ENCODE assay signal across 18 cellular contexts in the genomic region with DNA sequence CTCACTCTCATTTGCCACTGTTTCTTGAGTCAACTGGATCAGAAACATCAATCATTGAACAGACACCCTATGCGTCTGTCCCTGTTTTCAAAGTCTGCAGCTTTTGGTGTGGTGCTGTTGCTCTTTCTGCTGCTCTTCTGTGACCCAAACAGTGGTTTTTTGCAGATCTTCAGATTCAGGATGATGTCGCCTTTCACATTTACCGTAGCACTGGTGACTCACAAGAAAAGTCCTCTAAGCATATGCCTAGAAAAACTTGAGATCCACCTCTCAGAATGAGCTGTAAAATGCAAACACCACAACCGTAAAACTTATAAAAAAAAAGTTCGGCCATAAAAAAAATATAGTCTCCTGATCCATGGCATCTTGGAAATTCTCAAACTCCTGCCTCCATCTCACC.
A peak's percentile ranks its signal among the peaks of the same experiment; 100 is the strongest.
DNase-seq lines count a peak whose midpoint lies in the region; ATAC-seq and TF ChIP-seq lines count a peak whose summit lies in the region.
"Had no signal": no experiment of that assay in that cellular context is flagged by ENCODE, and none has a peak within 500 bp of the region (broad histone marks: within the 10 kb centered on the region; RNA-seq: fewer than 3 reads in every experiment).

No MANE protein-coding gene starts in this region.

- H3K4me1 Mint-ChIP-seq in activated T-helper 1 cell treated with anti-CD3 and anti-CD28 coated beads, Interleukin-12 subunit alpha, Interleukin-12 subunit beta, Interleukin-2, Interleukin-4 antibody, amounts not matched to agents 30 ng/mL and 10 ng/mL and 1 ng/mL, durations not matched to agents 14 hours and 24 hours and 36 hours (ENCODE audit: low read depth) = no peaks in the 10 kb centered on the region

- POLR2A ChIA-PET in SK-N-SH (lab: Yijun Ruan, JAX) = no interaction called here

- H2AFZ ChIP-seq in SK-N-SH (ENCODE audit: low read depth) (peak overlapping the region; percentile 43; the same call in 1 of the 2 replicates), smooth muscle cell (ENCODE audit: low read depth) (peak overlapping the region; percentile 12)

- H3K36me3 ChIP-seq in SK-N-SH (replicated peaks in 1 of 2; ENCODE audit: control insufficient read depth in 1 of 2, insufficient read depth in 2 of 2, low read length in 1 of 2) (no peaks in the 10 kb centered on the region), smooth muscle cell (ENCODE audit: low read depth) (no peaks in the 10 kb centered on the region)

- 55% methylated on average over 5 of the region's 5 CpGs for WGBS in SK-N-SH (ENCODE audit: low lambda C conversion rate)
- 30% methylated on average over 5 of the region's 5 CpGs for WGBS in smooth muscle cell (ENCODE audit: low lambda C conversion rate)

- H3F3A ChIP-seq in SK-N-SH (replicated peaks; ENCODE audit: insufficient read depth) (peaks cover 5% of the 10 kb centered on the region), smooth muscle cell (ENCODE audit: low read depth) (no peaks in the 10 kb centered on the region)

- DNase-seq in SK-N-SH (no peak), astrocyte of the spinal cord (ENCODE audit: low read depth, low spot score) (peak; percentile 48), foreskin fibroblast (peak; percentile 76 to 84), smooth muscle cell (lab: John Stamatoyannopoulos, UW; ENCODE audit: unreplicated experiment) (no peak), HT-29 (ENCODE audit: low spot score) (no peak)
- DNase-seq in activated T-helper 1 cell treated with anti-CD3 and anti-CD28 coated beads, Interleukin-12 subunit alpha, Interleukin-12 subunit beta, Interleukin-2, Interleukin-4 antibody, amounts not matched to agents 30 ng/mL and 10 ng/mL and 1 ng/mL, durations not matched to agents 14 hours and 24 hours and 36 hours (ENCODE audit: low spot score) = no peak
- DNase-seq: 8988T, KG1, NCI-H1092 treated with DMSO at 0.1 percent for 48 hours, NCI-H1694, NCI-H2107, NCI-H226, NCI-H526 treated with DMSO at 0.1 percent for 48 hours had no signal

- CTCF ChIA-PET in SK-N-SH (lab: Yijun Ruan, JAX) = interaction anchor here (0.9 to 4.1 kb wide), 4 partner anchors 22 to 140 kb away, joined by 3 to 20 read pairs (median 4); no protein-coding TSS in a partner anchor

- no peak overlapping the region for H3K4me2 ChIP-seq in SK-N-SH
- H3K4me2 ChIP-seq in smooth muscle cell = peak overlapping the region; percentile 31

- in situ Hi-C loops in astrocyte of the spinal cord (cut with HindIII; ENCODE audit: low sequenced_read_pairs) = no loop called here

- H4K20me1 ChIP-seq in SK-N-SH (ENCODE audit: insufficient read depth) (no peaks in the 10 kb centered on the region), smooth muscle cell (ENCODE audit: low read depth) (no peaks in the 10 kb centered on the region)

- no peaks in the 10 kb centered on the region; the same call in 1 of the 2 replicates for H3K79me2 ChIP-seq in SK-N-SH (ENCODE audit: insufficient read depth)
- H3K79me2 ChIP-seq in smooth muscle cell (ENCODE audit: low read depth) = no peaks in the 10 kb centered on the region

- no peaks in the 10 kb centered on the region for H3K9me2 ChIP-seq in SK-N-SH

- no peaks in the 10 kb centered on the region for H3K9me3 Mint-ChIP-seq in activated T-helper 1 cell treated with anti-CD3 and anti-CD28 coated beads, Interleukin-12 subunit alpha, Interleukin-12 subunit beta, Interleukin-2, Interleukin-4 antibody, amounts not matched to agents 30 ng/mL and 10 ng/mL and 1 ng/mL, durations not matched to agents 14 hours and 24 hours and 36 hours

- no peak overlapping the region for H3K4me3 Mint-ChIP-seq in activated T-helper 1 cell treated with anti-CD3 and anti-CD28 coated beads, Interleukin-12 subunit alpha, Interleukin-12 subunit beta, Interleukin-2, Interleukin-4 antibody, amounts not matched to agents 30 ng/mL and 10 ng/mL and 1 ng/mL, durations not matched to agents 14 hours and 24 hours and 36 hours

- TF ChIP-seq RAD21 in SK-N-SH (IDR thresholded peaks at IDR 0.05; ENCODE audit: low read length) = no peak

- no peaks in the 10 kb centered on the region for H3K36me3 Mint-ChIP-seq in activated T-helper 1 cell treated with anti-CD3 and anti-CD28 coated beads, Interleukin-12 subunit alpha, Interleukin-12 subunit beta, Interleukin-2, Interleukin-4 antibody, amounts not matched to agents 30 ng/mL and 10 ng/mL and 1 ng/mL, durations not matched to agents 14 hours and 24 hours and 36 hours (ENCODE audit: low read depth)

- no peak for TF ChIP-seq CTCF in SK-N-SH (IDR thresholded peaks at IDR 0.05)
- no peak for TF ChIP-seq CTCF in astrocyte of the spinal cord (IDR thresholded peaks at IDR 0.05; ENCODE audit: low read depth, low read length)
- TF ChIP-seq CTCF in foreskin fibroblast (IDR thresholded peaks at IDR 0.05; ENCODE audit: low read depth, low read length) = no peak
- no peak for TF ChIP-seq CTCF in smooth muscle cell (IDR thresholded peaks at IDR 0.05; ENCODE audit: borderline replicate concordance, insufficient read depth, poor library complexity, severe bottlenecking)

- H3K9ac ChIP-seq in SK-N-SH (peak overlapping the region; percentile 5; the same call in 1 of the 2 replicates), smooth muscle cell (ENCODE audit: low read depth) (no peak overlapping the region)

- intact Hi-C loops in activated T-helper 1 cell treated with anti-CD3 and anti-CD28 coated beads, Interleukin-12 subunit alpha, Interleukin-12 subunit beta, Interleukin-2, Interleukin-4 antibody, amounts not matched to agents 30 ng/mL and 10 ng/mL and 1 ng/mL, durations not matched to agents 14 hours and 24 hours and 36 hours (cut with micrococcal nuclease) = no loop called here

- H3K27ac ChIP-seq in SK-N-SH (ENCODE audit: low read depth in 2 of 2, low read length in 1 of 2) (peak overlapping the region in 1 of 2 experiments; percentile 38; a peak in 1 of 4 replicates), smooth muscle cell (ENCODE audit: low read depth) (peak overlapping the region; percentile 54)
- H3K27ac ChIP-seq: C4-2B had no signal

- H3K4me1 ChIP-seq in SK-N-SH (ENCODE audit: control insufficient read depth in 1 of 2, insufficient read depth in 2 of 2, low read depth in 1 of 2, low read length in 1 of 2) (peaks cover 0 to 16% of the 10 kb centered on the region in 2 experiments; a peak in 1 of 4 replicates), smooth muscle cell (ENCODE audit: low read depth) (peaks cover 12% of the 10 kb centered on the region)

- H3K27me3 ChIP-seq in SK-N-SH (ENCODE audit: insufficient read depth) (no peaks in the 10 kb centered on the region), smooth muscle cell (ENCODE audit: low read depth) (peaks cover 11% of the 10 kb centered on the region)

- no peaks in the 10 kb centered on the region for H3K27me3 Mint-ChIP-seq in activated T-helper 1 cell treated with anti-CD3 and anti-CD28 coated beads, Interleukin-12 subunit alpha, Interleukin-12 subunit beta, Interleukin-2, Interleukin-4 antibody, amounts not matched to agents 30 ng/mL and 10 ng/mL and 1 ng/mL, durations not matched to agents 14 hours and 24 hours and 36 hours (ENCODE audit: insufficient read depth)

- no peak overlapping the region for H3K27ac Mint-ChIP-seq in activated T-helper 1 cell treated with anti-CD3 and anti-CD28 coated beads, Interleukin-12 subunit alpha, Interleukin-12 subunit beta, Interleukin-2, Interleukin-4 antibody, amounts not matched to agents 30 ng/mL and 10 ng/mL and 1 ng/mL, durations not matched to agents 14 hours and 24 hours and 36 hours

- no peak for ATAC-seq in SK-N-SH treated with all-trans-retinoic acid at 6 μM for 48 hours
- ATAC-seq in HG02852 (IDR thresholded peaks at IDR 0.05; ENCODE audit: unreplicated experiment) = no peak
- ATAC-seq: GM12878, Right ventricle myocardium inferior had no signal

- no peak for TF ChIP-seq EP300 in SK-N-SH (IDR thresholded peaks at IDR 0.05; ENCODE audit: borderline replicate concordance in 1 of 2, low read depth in 1 of 2, low read length in 1 of 2)

- H3K4me3 ChIP-seq in SK-N-SH (ENCODE audit: low read depth in 2 of 2, low read length in 1 of 2) (no peak overlapping the region), astrocyte of the spinal cord (ENCODE audit: low read depth, low read length) (no peak overlapping the region), foreskin fibroblast (ENCODE audit: low read depth in 1 of 2, low read length in 2 of 2) (no peak overlapping the region), smooth muscle cell (no peak overlapping the region)
- H3K4me3 ChIP-seq: GM12878 had no signal

- no peaks in the 10 kb centered on the region for H3K9me3 ChIP-seq in SK-N-SH
- H3K9me3 ChIP-seq in smooth muscle cell (replicated peaks; ENCODE audit: low read depth) = no peaks in the 10 kb centered on the region

TF ChIP-seq in SK-N-SH, 30 proteins besides CTCF, POLR2A, EP300 and RAD21 (continues in another document):
- TF ChIP-seq GATA2 (CRISPR knock-in tag; IDR thresholded peaks at IDR 0.05) (no peak), CHD2 (IDR thresholded peaks at IDR 0.05; ENCODE audit: low read length, partially characterized antibody) (no peak), FOSL2 (IDR thresholded peaks at IDR 0.05; ENCODE audit: borderline replicate concordance, low read depth) (peak; percentile 29; the same call in 1 of the 2 replicates), TEAD4 (IDR thresholded peaks at IDR 0.05; ENCODE audit: borderline replicate concordance, insufficient read depth) (no peak)
- TF ChIP-seq, protein P1, sequence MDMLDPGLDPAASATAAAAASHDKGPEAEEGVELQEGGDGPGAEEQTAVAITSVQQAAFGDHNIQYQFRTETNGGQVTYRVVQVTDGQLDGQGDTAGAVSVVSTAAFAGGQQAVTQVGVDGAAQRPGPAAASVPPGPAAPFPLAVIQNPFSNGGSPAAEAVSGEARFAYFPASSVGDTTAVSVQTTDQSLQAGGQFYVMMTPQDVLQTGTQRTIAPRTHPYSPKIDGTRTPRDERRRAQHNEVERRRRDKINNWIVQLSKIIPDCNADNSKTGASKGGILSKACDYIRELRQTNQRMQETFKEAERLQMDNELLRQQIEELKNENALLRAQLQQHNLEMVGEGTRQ (IDR thresholded peaks at IDR 0.05; ENCODE audit: borderline replicate concordance, low read depth, low read length) = no peak

Comparison
In these comparisons a context has a peak if more than half of its experiments do, and no peak if none do; other contexts are left out.
1. DNase-seq: peak in astrocyte of the spinal cord (single experiment) and foreskin fibroblast (2 of 2); none in SK-N-SH (single experiment), smooth muscle cell (single experiment), activated T-helper 1 cell treated with anti-CD3 and anti-CD28 coated beads, Interleukin-12 subunit alpha, Interleukin-12 subunit beta, Interleukin-2, Interleukin-4 antibody, amounts not matched to agents 30 ng/mL and 10 ng/mL and 1 ng/mL, durations not matched to agents 14 hours and 24 hours and 36 hours (single experiment) and HT-29 (single experiment).